Comparison of ENCODE assay signal across 1 cellular context in the genomic region with DNA sequence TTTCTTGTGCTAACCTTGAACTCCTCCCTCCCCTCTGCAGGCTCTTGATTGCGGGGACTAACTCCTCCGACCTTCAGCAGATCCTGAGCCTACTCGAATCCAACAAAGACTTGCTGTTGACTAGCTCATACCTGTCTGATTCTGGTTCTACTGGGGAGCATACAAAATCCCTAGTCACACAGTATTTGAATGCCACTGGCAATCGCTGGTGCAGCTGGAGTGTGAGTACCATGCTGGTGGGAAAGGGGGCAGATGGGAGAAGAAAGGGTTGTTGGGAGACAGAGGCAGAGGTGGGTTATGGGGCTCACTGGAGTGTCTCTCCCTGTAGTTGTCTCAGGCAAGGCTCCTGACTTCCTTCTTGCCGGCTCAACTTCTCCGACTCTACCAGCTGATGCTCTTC.
TF ChIP-seq lines count a peak whose summit lies in the region.

No MANE protein-coding gene starts in this region.

TF ChIP-seq in HCT116, 20 proteins besides CTCF, POLR2A, EP300 and RAD21 (continued from another document):
- TF ChIP-seq, protein P1, sequence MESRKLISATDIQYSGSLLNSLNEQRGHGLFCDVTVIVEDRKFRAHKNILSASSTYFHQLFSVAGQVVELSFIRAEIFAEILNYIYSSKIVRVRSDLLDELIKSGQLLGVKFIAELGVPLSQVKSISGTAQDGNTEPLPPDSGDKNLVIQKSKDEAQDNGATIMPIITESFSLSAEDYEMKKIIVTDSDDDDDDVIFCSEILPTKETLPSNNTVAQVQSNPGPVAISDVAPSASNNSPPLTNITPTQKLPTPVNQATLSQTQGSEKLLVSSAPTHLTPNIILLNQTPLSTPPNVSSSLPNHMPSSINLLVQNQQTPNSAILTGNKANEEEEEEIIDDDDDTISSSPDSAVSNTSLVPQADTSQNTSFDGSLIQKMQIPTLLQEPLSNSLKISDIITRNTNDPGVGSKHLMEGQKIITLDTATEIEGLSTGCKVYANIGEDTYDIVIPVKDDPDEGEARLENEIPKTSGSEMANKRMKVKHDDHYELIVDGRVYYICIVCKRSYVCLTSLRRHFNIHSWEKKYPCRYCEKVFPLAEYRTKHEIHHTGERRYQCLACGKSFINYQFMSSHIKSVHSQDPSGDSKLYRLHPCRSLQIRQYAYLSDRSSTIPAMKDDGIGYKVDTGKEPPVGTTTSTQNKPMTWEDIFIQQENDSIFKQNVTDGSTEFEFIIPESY (IDR thresholded peaks at IDR 0.05; ENCODE audit: extremely low read depth, insufficient replicate concordance, low read length): no peak
- no peak for TF ChIP-seq SP1 (IDR thresholded peaks at IDR 0.05; ENCODE audit: low read depth)
- TF ChIP-seq EZH2 (IDR thresholded peaks at IDR 0.05): no peak
- TF ChIP-seq CBX3 (IDR thresholded peaks at IDR 0.05; ENCODE audit: low read depth): no peak
- no peak for TF ChIP-seq ELF1 (IDR thresholded peaks at IDR 0.05; ENCODE audit: borderline replicate concordance, low read depth)
- no peak for TF ChIP-seq CEBPB (IDR thresholded peaks at IDR 0.05; ENCODE audit: low read depth)
